In the genomic region with DNA sequence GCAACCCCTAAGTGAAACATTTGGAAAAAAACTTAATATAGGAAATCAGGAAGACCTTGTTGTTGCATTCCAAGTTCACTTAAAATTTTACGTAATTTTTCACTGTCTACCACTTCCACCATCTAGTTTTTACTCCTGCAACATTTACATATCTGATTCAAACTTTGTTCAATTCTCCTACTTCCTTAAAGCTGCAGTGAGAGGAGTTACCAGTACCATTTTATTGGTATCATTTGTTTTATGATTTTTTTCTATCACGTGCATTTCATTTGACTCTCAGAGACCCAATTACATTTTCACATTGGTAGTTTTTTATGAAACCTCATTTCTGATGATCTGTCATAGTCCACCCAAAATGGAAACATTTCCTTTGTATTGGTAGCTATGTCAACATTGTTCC, we compare ENCODE assay signal across 8 cellular contexts.
"Had no signal": no experiment of that assay in that cellular context is flagged by ENCODE, and none has a peak within 500 bp of the region (broad histone marks: within the 10 kb centered on the region; RNA-seq: fewer than 3 reads in every experiment).

No MANE protein-coding gene starts in this region.

- ATAC-seq: GM23338, HCT116 had no signal

- DNase-seq: GM23248, GOT3, H7, H9, HCEC 1CT, HFFc6 had no signal
